ENCODE assay signal across 23 cellular contexts in the genomic region with DNA sequence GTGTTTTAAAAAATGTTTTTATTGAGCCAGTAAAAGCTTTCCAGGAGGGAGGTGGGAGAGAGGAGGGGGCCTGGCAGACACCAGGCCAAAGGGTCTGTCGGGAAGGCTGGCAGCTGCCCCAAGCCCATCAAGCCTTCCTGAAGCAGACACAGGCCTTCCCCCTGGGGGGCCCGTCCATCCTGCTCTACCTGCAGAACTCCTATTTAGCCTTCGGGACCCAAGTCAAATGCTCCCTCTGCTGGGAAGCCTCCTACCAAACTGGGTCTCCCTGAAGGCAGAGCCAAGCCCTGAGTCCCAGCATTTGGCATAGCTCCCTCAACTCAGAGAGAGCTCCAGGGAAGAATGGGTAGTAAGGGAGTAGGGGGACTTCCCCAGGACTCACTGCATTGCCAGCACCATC. TPM values are rescaled to one million over a fixed set of nuclear protein-coding genes. Genes with fewer than 3 reads are reported as not detected.
"Had no signal": no experiment of that assay in that cellular context is flagged by ENCODE, and none has a peak within 500 bp of the region (broad histone marks: within the 10 kb centered on the region; RNA-seq: fewer than 3 reads in every experiment).

No MANE protein-coding gene starts in this region.

- DNase-seq: activated CD4-positive, alpha-beta T cell treated with anti-CD3 and anti-CD28 coated beads for 48 hours; activated CD4-positive, alpha-beta T cell treated with anti-CD3 and anti-CD28 coated beads, Interleukin-2, amount 50 U/mL, for 4 hours; activated CD4-positive, CD25-positive, alpha-beta regulatory T cell treated with anti-CD3 and anti-CD28 coated beads, Interleukin-2, amount 50 U/mL, for 72 hours; activated CD8-positive, alpha-beta memory T cell treated with anti-CD3 and anti-CD28 coated beads, Interleukin-2, amount 50 U/mL, for 48 hours; activated CD8-positive, alpha-beta T cell treated with anti-CD3 and anti-CD28 coated beads, Interleukin-2, amount 10 ng/mL, durations not matched to agents 7 days and 5 days; activated naive CD4-positive, alpha-beta T cell treated with anti-CD3 and anti-CD28 coated beads, Interleukin-2, amount 50 U/mL, for 16 hours; activated T-cell treated with anti-CD3 and anti-CD28 coated beads, Interleukin-2, amount 50 U/mL, for 1 hour; Kasumi-1; NCI-H1105 treated with DMSO at 0.1 percent for 48 hours; NCI-H1436 treated with DMSO at 0.1 percent for 48 hours; NCI-H187; NCI-H2081; NCI-H510A treated with DMSO at 0.1 percent for 48 hours; NCI-H69; NK-92 treated with Interleukin-12 subunit alpha and Interleukin-12 subunit beta, amount 100 ng/mL, for 24 hours; OCI-M1; RPMI8226; SW 1271 had no signal

- H3K4me3 Mint-ChIP-seq: activated CD8-positive, alpha-beta T cell treated with anti-CD3 and anti-CD28 coated beads, Interleukin-2, amount 10 ng/mL, durations not matched to agents 7 days and 5 days; WTC11 had no signal

- H3K27ac Mint-ChIP-seq: activated CD8-positive, alpha-beta T cell treated with anti-CD3 and anti-CD28 coated beads, Interleukin-2, amount 10 ng/mL, durations not matched to agents 7 days and 5 days; WTC11 had no signal

- H3K27ac ChIP-seq: SK-N-MC had no signal

- ATAC-seq: activated CD8-positive, alpha-beta T cell treated with anti-CD3 and anti-CD28 coated beads, Interleukin-2, amount 10 ng/mL, durations not matched to agents 7 days and 5 days; Panc1; Right ventricle myocardium inferior; WTC11 had no signal

RNA-seq across cellular contexts. Expression of gene FLRT1, which starts 26.5 kb away (rescaled TPM):
- total RNA-seq: activated CD8-positive, alpha-beta T cell treated with anti-CD3 and anti-CD28 coated beads, Interleukin-2, amount 10 ng/mL, durations not matched to agents 7 days and 5 days; T-helper 1 cell treated with Interleukin-12 subunit alpha and Interleukin-12 subunit beta and Interleukin-4 antibody, amounts not matched to agents 30 ng/mL and 1 ng/mL, for 36 hours had no signal
